In the genomic region with DNA sequence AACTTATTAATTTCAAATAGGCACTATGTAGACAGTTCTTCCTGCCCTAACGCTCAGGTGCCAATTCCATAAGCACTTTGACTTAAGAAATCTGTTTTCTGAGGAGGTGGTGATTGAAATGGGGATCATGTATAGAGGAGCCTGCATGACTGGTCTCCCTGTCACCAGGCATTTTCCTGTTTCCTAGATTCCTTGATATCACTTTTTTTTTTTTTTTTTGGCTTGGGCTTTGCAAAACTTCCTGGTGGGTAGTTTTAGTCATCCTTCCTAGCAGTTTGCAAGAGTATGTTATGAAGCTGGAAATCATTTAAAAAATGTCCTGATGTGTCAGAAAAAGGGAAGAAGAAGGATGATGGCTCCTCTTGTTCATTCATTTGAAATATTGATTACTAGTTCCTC, we compare ENCODE assay signal across 16 cellular contexts.
DNase-seq lines count a peak whose midpoint lies in the region; ATAC-seq, FAIRE-seq and TF ChIP-seq lines count a peak whose summit lies in the region.
"Had no signal": no experiment of that assay in that cellular context is flagged by ENCODE, and none has a peak within 500 bp of the region (broad histone marks: within the 10 kb centered on the region; RNA-seq: fewer than 3 reads in every experiment).

No MANE protein-coding gene starts in this region.

- TF ChIP-seq POLR2A in H54 (IDR thresholded peaks at IDR 0.05; ENCODE audit: low read depth, low read length) (no peak), gastrocnemius medialis (IDR thresholded peaks at IDR 0.05) (no peak)

- POLR2A ChIA-PET in RWPE1 (lab: Yijun Ruan, JAX; ENCODE audit: low non-redundant PET), result interaction anchor here (0.7 kb wide), 1 partner anchor 24 kb away, joined by 9 read pairs; no protein-coding TSS in a partner anchor

- peaks cover 3% of the 10 kb centered on the region for H3K9me3 Mint-ChIP-seq in activated naive CD8-positive, alpha-beta T cell treated with anti-CD3 and anti-CD28 coated beads for 36 hours

- intact Hi-C loops in gastrocnemius medialis (cut with DNase I; ENCODE audit: low total_unique reads) (no loop called here), ascending aorta (cut with DNase I) (loop anchor here (10.0 kb wide), 1 partner anchor 486 kb away; no protein-coding TSS in a partner anchor)

- H3K27ac Mint-ChIP-seq in activated naive CD8-positive, alpha-beta T cell treated with anti-CD3 and anti-CD28 coated beads for 36 hours, result no peak overlapping the region
- H3K27ac Mint-ChIP-seq: activated CD4-positive, alpha-beta memory T cell treated with anti-CD3 and anti-CD28 coated beads, Interleukin-2, amount 10 ng/mL, durations not matched to agents 7 days and 5 days; natural killer cell had no signal

- H3K4me1 Mint-ChIP-seq in activated naive CD8-positive, alpha-beta T cell treated with anti-CD3 and anti-CD28 coated beads for 36 hours, result peaks cover 1% of the 10 kb centered on the region

- no peaks in the 10 kb centered on the region for H3K27me3 ChIP-seq in gastrocnemius medialis
- no peaks in the 10 kb centered on the region for H3K27me3 ChIP-seq in ascending aorta
- H3K27me3 ChIP-seq: colonic mucosa, suprapubic skin had no signal

- ATAC-seq in gastrocnemius medialis (no peak), HG02973 (IDR thresholded peaks at IDR 0.05; ENCODE audit: unreplicated experiment) (no peak)
- ATAC-seq: natural killer cell had no signal

- in situ Hi-C loops in gastrocnemius medialis (cut with MboI; ENCODE audit: low sequenced_read_pairs in 4 of 4), result loop anchor here in 3 of 4 donors (10.0 kb wide), 2 partner anchors 124 to 386 kb away; a partner anchor contains a TSS

- H3K27me3 Mint-ChIP-seq in activated naive CD8-positive, alpha-beta T cell treated with anti-CD3 and anti-CD28 coated beads for 36 hours, result no peaks in the 10 kb centered on the region

- H3K4me3 ChIP-seq in gastrocnemius medialis (no peak overlapping the region), ascending aorta (no peak overlapping the region)
- H3K4me3 ChIP-seq: colonic mucosa, suprapubic skin had no signal

- H3K4me3 Mint-ChIP-seq in activated naive CD8-positive, alpha-beta T cell treated with anti-CD3 and anti-CD28 coated beads for 36 hours, result no peak overlapping the region
- H3K4me3 Mint-ChIP-seq: activated CD4-positive, alpha-beta memory T cell treated with anti-CD3 and anti-CD28 coated beads, Interleukin-2, amount 10 ng/mL, durations not matched to agents 7 days and 5 days; natural killer cell had no signal

- no peak overlapping the region for H3K27ac ChIP-seq in RWPE1
- peak overlapping the region; percentile 63 for H3K27ac ChIP-seq in epithelial cell of prostate
- peak overlapping the region; percentile 48 to 68 (median 56) for H3K27ac ChIP-seq in gastrocnemius medialis
- no peak overlapping the region for H3K27ac ChIP-seq in ascending aorta
- H3K27ac ChIP-seq: colonic mucosa, suprapubic skin had no signal

- TF ChIP-seq CTCF in RWPE1 (conservative IDR thresholded peaks at IDR 0.05; ENCODE audit: low read depth), result no peak
- TF ChIP-seq CTCF in gastrocnemius medialis (IDR thresholded peaks at IDR 0.05 in 4 of 5, conservative IDR thresholded peaks at IDR 0.05 in 1 of 5), result no peak
- TF ChIP-seq CTCF in ascending aorta (IDR thresholded peaks at IDR 0.05), result no peak

- no peaks in the 10 kb centered on the region for H3K9me3 ChIP-seq in gastrocnemius medialis
- H3K9me3 ChIP-seq in ascending aorta, result no peaks in the 10 kb centered on the region
- H3K9me3 ChIP-seq: colonic mucosa, suprapubic skin had no signal

- H3K4me1 ChIP-seq in gastrocnemius medialis (peaks cover 12 to 14% of the 10 kb centered on the region in 2 donors), ascending aorta (peaks cover 0 to 2% of the 10 kb centered on the region in 2 donors)
- H3K4me1 ChIP-seq: colonic mucosa had no signal

- peaks cover 3% of the 10 kb centered on the region for H3K36me3 Mint-ChIP-seq in activated naive CD8-positive, alpha-beta T cell treated with anti-CD3 and anti-CD28 coated beads for 36 hours

- CTCF ChIA-PET in RWPE1 (lab: Yijun Ruan, JAX), result no interaction called here

- FAIRE-seq in H54 (lab: Jason Lieb, UNC), result peak; percentile 75
- FAIRE-seq: frontal cortex had no signal

- DNase-seq in H54 (ENCODE audit: insufficient read length, low spot score), result peak; percentile 55
- DNase-seq in RWPE1 (ENCODE audit: low spot score), result peak; percentile 75
- no peak for DNase-seq in epithelial cell of prostate (ENCODE audit: low read depth, low spot score)
- no peak for DNase-seq in gastrocnemius medialis
- no peak for DNase-seq in activated naive CD8-positive, alpha-beta T cell treated with anti-CD3 and anti-CD28 coated beads for 36 hours
- no peak for DNase-seq in ascending aorta (ENCODE audit: low spot score in 2 of 2)
- DNase-seq: activated CD4-positive, alpha-beta memory T cell treated with anti-CD3 and anti-CD28 coated beads, Interleukin-2, amount 10 ng/mL, durations not matched to agents 7 days and 5 days; activated naive CD4-positive, alpha-beta T cell treated with Interleukin-2 at 50 U/mL for 16 hours; colonic mucosa; kidney glomerular epithelial cell; natural killer cell; NCI-H446; T1000 had no signal

- H3K36me3 ChIP-seq in gastrocnemius medialis, result no peaks in the 10 kb centered on the region
- H3K36me3 ChIP-seq in ascending aorta, result no peaks in the 10 kb centered on the region
- H3K36me3 ChIP-seq: colonic mucosa, suprapubic skin had no signal

Comparison
In these comparisons a context has a peak if more than half of its experiments do, and no peak if none do; other contexts are left out.
1. DNase-seq: peak in H54 (single experiment) and RWPE1 (single experiment); none in epithelial cell of prostate (single experiment), gastrocnemius medialis (0 of 2), activated naive CD8-positive, alpha-beta T cell treated with anti-CD3 and anti-CD28 coated beads for 36 hours (single experiment) and ascending aorta (0 of 2).
2. H3K27ac ChIP-seq: peak in epithelial cell of prostate (single experiment) and gastrocnemius medialis (4 of 4); none in RWPE1 (single experiment) and ascending aorta (0 of 2).